ENCODE assay signal across 1 cellular context in genomic region chr10:116850058-116850611, GRCh38.
TF ChIP-seq lines count a peak whose summit lies in the region.

No MANE protein-coding gene starts in this region.

TF ChIP-seq in GM23338, 12 proteins besides CTCF, POLR2A, EP300 and RAD21 (continued from another document):
- TF ChIP-seq ZNF462 (CRISPR knock-in tag; IDR thresholded peaks at IDR 0.05), result no peak
- no peak for TF ChIP-seq ZNF331 (CRISPR knock-in tag; IDR thresholded peaks at IDR 0.05; ENCODE audit: low read depth)
- TF ChIP-seq NANOG (IDR thresholded peaks at IDR 0.05; ENCODE audit: borderline replicate concordance), result no peak
- TF ChIP-seq POLR2AphosphoS5 (IDR thresholded peaks at IDR 0.05; ENCODE audit: low read depth), result no peak
- TF ChIP-seq ZNF114 (CRISPR knock-in tag; IDR thresholded peaks at IDR 0.05), result no peak
- no peak for TF ChIP-seq EZH2 (IDR thresholded peaks at IDR 0.05; ENCODE audit: low read depth, unreplicated experiment)
TF ChIP-seq in GM23338: peak in this region for 0.
